ENCODE assay signal across 12 cellular contexts in the genomic region with DNA sequence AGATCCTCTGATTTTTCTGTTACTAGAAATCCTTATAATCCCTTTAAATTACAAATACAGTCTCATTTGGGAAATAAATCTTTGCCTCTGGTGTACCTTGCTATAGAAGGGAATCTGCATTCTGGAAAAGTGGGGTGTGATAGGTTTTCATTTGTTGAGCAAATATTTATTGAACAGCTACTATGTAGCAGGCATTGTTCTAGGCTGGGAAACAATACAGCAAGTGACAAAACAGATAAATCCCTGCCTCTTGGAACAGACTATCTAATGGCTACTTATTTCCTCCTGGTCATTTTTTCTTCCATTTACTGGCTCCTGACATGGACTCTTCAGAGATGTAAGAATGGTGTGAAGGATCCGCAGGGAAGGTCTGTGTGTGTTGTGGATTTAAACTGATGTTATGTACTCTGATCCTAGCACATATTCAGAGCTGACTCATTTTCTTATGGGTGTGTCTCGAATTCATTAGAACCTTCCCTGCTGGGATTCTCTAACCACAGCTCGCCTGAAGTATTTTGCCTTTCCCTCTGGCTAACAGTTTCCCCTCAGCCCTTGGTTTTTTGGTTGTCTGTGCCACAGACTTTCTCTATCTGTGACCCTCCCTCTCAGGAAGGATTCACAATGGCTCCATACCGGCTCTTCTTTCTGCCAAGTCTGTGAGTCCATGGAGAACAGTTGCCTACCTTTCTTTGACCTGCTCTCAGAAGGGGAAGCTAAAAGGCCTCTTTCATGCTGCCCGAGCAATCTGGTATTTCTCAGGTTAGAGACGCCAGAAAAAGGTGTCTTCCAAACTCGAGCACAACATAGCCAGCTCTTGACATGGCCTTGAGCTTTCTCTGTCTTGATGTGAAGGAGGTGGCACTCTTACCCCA. TPM values are rescaled to one million over a fixed set of nuclear protein-coding genes. Genes with fewer than 3 reads are reported as not detected.
DNase-seq lines count a peak whose midpoint lies in the region; ATAC-seq and TF ChIP-seq lines count a peak whose summit lies in the region.
"Had no signal": no experiment of that assay in that cellular context is flagged by ENCODE, and none has a peak within 500 bp of the region (broad histone marks: within the 10 kb centered on the region; RNA-seq: fewer than 3 reads in every experiment).

No MANE protein-coding gene starts in this region.

- H3K27me3 Mint-ChIP-seq in effector memory CD8-positive, alpha-beta T cell = no peaks in the 10 kb centered on the region
- H3K27me3 Mint-ChIP-seq: activated CD4-positive, alpha-beta T cell treated with anti-CD3 and anti-CD28 coated beads, Interleukin-2, amount 10 ng/mL, durations not matched to agents 24 days and 14 days had no signal

- H3K18ac ChIP-seq in trophoblast cell (ENCODE audit: low read length) = no peak overlapping the region

- WGBS in trophoblast cell (ENCODE audit: extremely low coverage, insufficient coverage, insufficient read length) = no CpG with 5 or more reads among the region's 7 CpGs

- no peak overlapping the region for H3K4me3 Mint-ChIP-seq in effector memory CD8-positive, alpha-beta T cell
- H3K4me3 Mint-ChIP-seq: activated CD4-positive, alpha-beta T cell treated with anti-CD3 and anti-CD28 coated beads, Interleukin-2, amount 10 ng/mL, durations not matched to agents 24 days and 14 days had no signal

- DNase-seq in GM04504 (ENCODE audit: low read depth) = peak; percentile 57
- DNase-seq in NCI-H460 (ENCODE audit: extremely low read depth, low read depth) = peak; percentile 72
- DNase-seq in epithelial cell of esophagus (ENCODE audit: low read depth) = peak; percentile 74
- DNase-seq in trophoblast cell = no peak
- DNase-seq in activated gamma-delta T cell treated with Interleukin-2 at 50 U/mL for 16 hours = no peak
- DNase-seq in effector memory CD8-positive, alpha-beta T cell = no peak
- DNase-seq in stimulated activated CD4-positive, alpha-beta T cell treated with anti-CD3 and anti-CD28 coated beads, Interleukin-2, amount 100 ng/mL, for 24 hours = no peak
- DNase-seq: activated CD4-positive, alpha-beta T cell treated with anti-CD3 and anti-CD28 coated beads, Interleukin-2, amount 10 ng/mL, durations not matched to agents 24 days and 14 days; NCI-H1105 treated with DMSO at 0.1 percent for 48 hours; OCI-M1; stimulated activated CD4-positive, alpha-beta T cell treated with anti-CD3 and anti-CD28 coated beads, Interleukin-2, amount 100 ng/mL, for 48 hours had no signal

- H3K4me1 ChIP-seq in trophoblast cell (ENCODE audit: control insufficient read depth in 1 of 2, insufficient read depth in 2 of 2, low read length in 2 of 2) = peaks cover 3% of the 10 kb centered on the region in 2 experiments

- no peaks in the 10 kb centered on the region for H3K36me3 Mint-ChIP-seq in effector memory CD8-positive, alpha-beta T cell (ENCODE audit: insufficient read depth)

- H3K23ac ChIP-seq in trophoblast cell (ENCODE audit: low read length) = no peak overlapping the region

- H3K4ac ChIP-seq in trophoblast cell (ENCODE audit: low read depth, low read length) = no peak overlapping the region

- TF ChIP-seq CTCF in epithelial cell of esophagus (IDR thresholded peaks at IDR 0.05; ENCODE audit: insufficient read depth, low read depth, low read length, missing control alignments) = no peak

- H3K4me3 ChIP-seq in epithelial cell of esophagus (ENCODE audit: low read length) (no peak overlapping the region), trophoblast cell (ENCODE audit: low read depth, low read length) (no peak overlapping the region)

- H3K9ac ChIP-seq in trophoblast cell (ENCODE audit: low read length) = no peak overlapping the region

- H4K8ac ChIP-seq in trophoblast cell (ENCODE audit: low read depth, low read length) = no peak overlapping the region

- H2AFZ ChIP-seq in trophoblast cell (ENCODE audit: insufficient read depth, low read length, poor library complexity) = no peak overlapping the region

- no peaks in the 10 kb centered on the region for H3K9me3 Mint-ChIP-seq in effector memory CD8-positive, alpha-beta T cell
- H3K9me3 Mint-ChIP-seq: activated CD4-positive, alpha-beta T cell treated with anti-CD3 and anti-CD28 coated beads, Interleukin-2, amount 10 ng/mL, durations not matched to agents 24 days and 14 days had no signal

- H3K27me3 ChIP-seq in trophoblast cell (ENCODE audit: insufficient read depth, low read length) = no peaks in the 10 kb centered on the region

- peak overlapping the region; percentile 28 for H3K27ac ChIP-seq in trophoblast cell (ENCODE audit: low read depth, low read length)

- no peak overlapping the region for H3K4me2 ChIP-seq in trophoblast cell (ENCODE audit: low read length)

- H3K14ac ChIP-seq in trophoblast cell (ENCODE audit: low read length) = no peak overlapping the region

- no peaks in the 10 kb centered on the region for H3K79me2 ChIP-seq in trophoblast cell (ENCODE audit: control insufficient read depth, insufficient read depth, low read length, poor library complexity)

- no peak overlapping the region for H2BK12ac ChIP-seq in trophoblast cell (ENCODE audit: low read length)

- peak overlapping the region; percentile 23 for H2BK5ac ChIP-seq in trophoblast cell (ENCODE audit: low read depth, low read length, poor library complexity)

- H3K9me3 ChIP-seq in trophoblast cell (ENCODE audit: insufficient read depth, low read depth, low read length) = no peaks in the 10 kb centered on the region

- H3K4me1 Mint-ChIP-seq in effector memory CD8-positive, alpha-beta T cell (ENCODE audit: low read depth in 2 of 2) = no peaks in the 10 kb centered on the region
- H3K4me1 Mint-ChIP-seq: activated CD4-positive, alpha-beta T cell treated with anti-CD3 and anti-CD28 coated beads, Interleukin-2, amount 10 ng/mL, durations not matched to agents 24 days and 14 days had no signal

- H3K79me1 ChIP-seq in trophoblast cell (ENCODE audit: low read length) = peaks cover 2% of the 10 kb centered on the region

- no peak overlapping the region for H2AK5ac ChIP-seq in trophoblast cell (ENCODE audit: low read length)

- no peak for ATAC-seq in HG03108 (IDR thresholded peaks at IDR 0.05; ENCODE audit: unreplicated experiment)
- ATAC-seq in effector memory CD8-positive, alpha-beta T cell (replicated peaks) = no peak

- no peak overlapping the region for H3K27ac Mint-ChIP-seq in effector memory CD8-positive, alpha-beta T cell
- H3K27ac Mint-ChIP-seq: activated CD4-positive, alpha-beta T cell treated with anti-CD3 and anti-CD28 coated beads, Interleukin-2, amount 10 ng/mL, durations not matched to agents 24 days and 14 days had no signal

- H3K36me3 ChIP-seq in trophoblast cell (ENCODE audit: control insufficient read depth in 1 of 2, insufficient read depth in 2 of 2, low read length in 2 of 2) = peaks cover 3 to 6% of the 10 kb centered on the region in 2 experiments

- no peak overlapping the region for H4K91ac ChIP-seq in trophoblast cell (ENCODE audit: low read depth, low read length)

- H2BK120ac ChIP-seq in trophoblast cell (ENCODE audit: insufficient read depth, low read length, poor library complexity) = peak overlapping the region; percentile 20

- H4K12ac ChIP-seq in trophoblast cell (ENCODE audit: low read depth, low read length) = no peak overlapping the region

RNA-seq across cellular contexts. Expression of a gene that starts 53.7 kb away (rescaled TPM):
- 9.0 and 10.8 TPM in 2 replicates for total RNA-seq in NCI-H460 (2014; rRNA removed; shearing (Covaris generic))
- 3.9 and 6.4 TPM in 2 replicates for polyA plus RNA-seq in NCI-H460 (2014; cell fraction: nucleus; rRNA removed)
- polyA plus RNA-seq in trophoblast cell (2013) = 36.7 and 39.0 TPM in 2 replicates

Comparison
In these comparisons a context has a peak if more than half of its experiments do, and no peak if none do; other contexts are left out.
1. DNase-seq: peak in GM04504 (single experiment), NCI-H460 (single experiment) and epithelial cell of esophagus (single experiment); none in trophoblast cell (0 of 2), activated gamma-delta T cell treated with Interleukin-2 at 50 U/mL for 16 hours (single experiment), effector memory CD8-positive, alpha-beta T cell (0 of 3) and stimulated activated CD4-positive, alpha-beta T cell treated with anti-CD3 and anti-CD28 coated beads, Interleukin-2, amount 100 ng/mL, for 24 hours (0 of 2).